8 cellular contexts compared by ENCODE assay signal in genomic region chrX:153926594-153926862, GRCh38. TPM values are rescaled to one million over a fixed set of nuclear protein-coding genes. Genes with fewer than 3 reads are reported as not detected.
DNase-seq lines count a peak whose midpoint lies in the region; ATAC-seq, FAIRE-seq and TF ChIP-seq lines count a peak whose summit lies in the region.

No MANE protein-coding gene starts in this region.

- peak overlapping the region; percentile 97 for H3K27ac Mint-ChIP-seq in activated CD8-positive, alpha-beta memory T cell treated with anti-CD3 and anti-CD28 coated beads, Interleukin-2, amount 10 ng/mL, durations not matched to agents 7 days and 5 days
- peak overlapping the region; percentile 99 for H3K27ac Mint-ChIP-seq in activated CD8-positive, alpha-beta T cell treated with anti-CD3 and anti-CD28 coated beads for 36 hours

- CTCF ChIA-PET in activated CD8-positive, alpha-beta memory T cell treated with anti-CD3 and anti-CD28 coated beads, Interleukin-2, amount 10 ng/mL, durations not matched to agents 7 days and 5 days (lab: Charles Lee), result interaction anchor here (0.8 to 10.2 kb wide), 4 partner anchors 22 to 159 kb away, joined by 3 to 190 read pairs (median 26); partner anchors contain the start of genes HCFC1 and RENBP
- CTCF ChIA-PET in activated CD8-positive, alpha-beta T cell treated with anti-CD3 and anti-CD28 coated beads for 36 hours (lab: Charles Lee), result interaction anchor here (0.7 to 11.9 kb wide), 5 partner anchors 14 to 45 kb away, joined by 3 to 136 read pairs (median 7); partner anchors contain the start of genes HCFC1 and RENBP
- CTCF ChIA-PET in HepG2 (lab: Yijun Ruan, JAX; ENCODE audit: low intra/inter-chr PET ratio, low total read pairs), result no interaction called here

- H3K27me3 ChIP-seq in HepG2 (ENCODE audit: control insufficient read depth in 1 of 2, insufficient read depth in 2 of 2, low read length in 2 of 2) (no peaks in the 10 kb centered on the region; a peak in 1 of 5 replicates), thymus (ENCODE audit: control insufficient read depth, insufficient read depth) (no peaks in the 10 kb centered on the region)

- H3K36me3 Mint-ChIP-seq in activated CD8-positive, alpha-beta memory T cell treated with anti-CD3 and anti-CD28 coated beads, Interleukin-2, amount 10 ng/mL, durations not matched to agents 7 days and 5 days, result peaks cover 28% of the 10 kb centered on the region
- peaks cover 42% of the 10 kb centered on the region for H3K36me3 Mint-ChIP-seq in activated CD8-positive, alpha-beta T cell treated with anti-CD3 and anti-CD28 coated beads for 36 hours (ENCODE audit: low read depth)

- no peak for TF ChIP-seq RAD21 in HepG2 (CRISPR knock-in tag; IDR thresholded peaks at IDR 0.05)

- TF ChIP-seq EP300 in HepG2 (IDR thresholded peaks at IDR 0.05; ENCODE audit: low read depth in 2 of 2, low read length in 2 of 2), result no peak
- no peak for TF ChIP-seq EP300 in HepG2 (CRISPR knock-in tag; IDR thresholded peaks at IDR 0.05; ENCODE audit: borderline replicate concordance)

- H3K27ac ChIP-seq in HepG2 (ENCODE audit: extremely low read length, insufficient read depth, low read length) (peak overlapping the region; percentile 89), thymus (ENCODE audit: low read depth) (peak overlapping the region; percentile 93)

- H3K9me3 Mint-ChIP-seq in activated CD8-positive, alpha-beta memory T cell treated with anti-CD3 and anti-CD28 coated beads, Interleukin-2, amount 10 ng/mL, durations not matched to agents 7 days and 5 days (ENCODE audit: low read depth), result no peaks in the 10 kb centered on the region
- no peaks in the 10 kb centered on the region for H3K9me3 Mint-ChIP-seq in activated CD8-positive, alpha-beta T cell treated with anti-CD3 and anti-CD28 coated beads for 36 hours

- peak overlapping the region; percentile 85 for H3K4me3 Mint-ChIP-seq in activated CD8-positive, alpha-beta memory T cell treated with anti-CD3 and anti-CD28 coated beads, Interleukin-2, amount 10 ng/mL, durations not matched to agents 7 days and 5 days
- H3K4me3 Mint-ChIP-seq in activated CD8-positive, alpha-beta T cell treated with anti-CD3 and anti-CD28 coated beads for 36 hours, result peak overlapping the region; percentile 88

- no peak overlapping the region for H2AFZ ChIP-seq in HepG2 (ENCODE audit: low read length)

- H3K4me1 ChIP-seq in HepG2 (ENCODE audit: insufficient read depth, low read length) (peaks cover 67% of the 10 kb centered on the region), thymus (ENCODE audit: control insufficient read depth, insufficient read depth, low read length) (peaks cover 3% of the 10 kb centered on the region)

- peak; percentile 2 for ATAC-seq in activated CD8-positive, alpha-beta memory T cell treated with anti-CD3 and anti-CD28 coated beads, Interleukin-2, amount 10 ng/mL, durations not matched to agents 7 days and 5 days
- ATAC-seq in activated CD8-positive, alpha-beta T cell treated with anti-CD3 and anti-CD28 coated beads for 36 hours, result peak; percentile 9
- ATAC-seq in HepG2 (no peak), GM18861 (IDR thresholded peaks at IDR 0.05; ENCODE audit: unreplicated experiment) (no peak)

- intact Hi-C loops in activated CD8-positive, alpha-beta T cell treated with anti-CD3 and anti-CD28 coated beads for 36 hours (cut with micrococcal nuclease), result loop anchor here (10.0 kb wide), 1 partner anchor 162 kb away; the partner anchor contains the start of gene PLXNB3
- intact Hi-C loops in HepG2 (cut with micrococcal nuclease; ENCODE audit: unreplicated experiment), result no loop called here

- peak overlapping the region; percentile 30 to 79 (median 76); a peak in 3 of 6 replicates for H3K4me3 ChIP-seq in HepG2 (replicated peaks in 1 of 3; ENCODE audit: insufficient read depth in 1 of 3, low read depth in 2 of 3, low read length in 3 of 3)
- H3K4me3 ChIP-seq in thymus (ENCODE audit: low read length), result peak overlapping the region; percentile 61

- H4K20me1 ChIP-seq in HepG2 (ENCODE audit: insufficient read depth, low read length), result no peaks in the 10 kb centered on the region

- no peak for DNase-seq in activated CD8-positive, alpha-beta memory T cell treated with anti-CD3 and anti-CD28 coated beads, Interleukin-2, amount 10 ng/mL, durations not matched to agents 7 days and 5 days
- no peak for DNase-seq in activated CD8-positive, alpha-beta memory T cell treated with anti-CD3 and anti-CD28 coated beads, Interleukin-2, amount 50 U/mL, for 4 hours
- no peak for DNase-seq in activated CD8-positive, alpha-beta T cell treated with anti-CD3 and anti-CD28 coated beads for 36 hours
- DNase-seq in HepG2 (ENCODE audit: low spot score), result no peak
- DNase-seq in 8988T, result no peak
- no peak for DNase-seq in GM20000 (ENCODE audit: low spot score)

- no peak for FAIRE-seq in HepG2 (lab: Jason Lieb, UNC)

- H3K4me1 Mint-ChIP-seq in activated CD8-positive, alpha-beta memory T cell treated with anti-CD3 and anti-CD28 coated beads, Interleukin-2, amount 10 ng/mL, durations not matched to agents 7 days and 5 days, result peaks cover 41% of the 10 kb centered on the region
- peaks cover 31% of the 10 kb centered on the region for H3K4me1 Mint-ChIP-seq in activated CD8-positive, alpha-beta T cell treated with anti-CD3 and anti-CD28 coated beads for 36 hours (ENCODE audit: low read depth)

- in situ Hi-C loops in HepG2 (cut with HindIII; ENCODE audit: extremely low pct_ligation_motif_present, low pct_unique_long_range_greater_than_20kb), result no loop called here

- no peaks in the 10 kb centered on the region for H3K79me2 ChIP-seq in HepG2 (ENCODE audit: insufficient read depth, low read length)

- H3K9me3 ChIP-seq in HepG2 (ENCODE audit: low read length) (no peaks in the 10 kb centered on the region), thymus (ENCODE audit: control insufficient read depth) (no peaks in the 10 kb centered on the region)

- no peak for TF ChIP-seq POLR2A in HepG2 (IDR thresholded peaks at IDR 0.05; ENCODE audit: insufficient read depth in 1 of 2, low read depth in 2 of 2, low read length in 2 of 2)

- BruUV-seq in HepG2 (replicated peaks; lab: Mats Ljungman, UMichigan), result no TSS peak

- POLR2A ChIA-PET in activated CD8-positive, alpha-beta T cell treated with anti-CD3 and anti-CD28 coated beads for 36 hours (lab: Charles Lee), result interaction anchor here (0.6 to 9.8 kb wide), 12 partner anchors 9 to 165 kb away, joined by 3 to 130 read pairs (median 4); partner anchors contain the start of genes HCFC1, IRAK1, PLXNB3 and RENBP
- POLR2A ChIA-PET in HepG2 (lab: Yijun Ruan, JAX), result interaction anchor here (0.7 to 4.2 kb wide), 8 partner anchors 9 to 300 kb away, joined by 3 to 82 read pairs (median 8); partner anchors contain the start of genes HCFC1, IDH3G, NAA10 and RENBP

- peak overlapping the region; percentile 76 for H3K4me2 ChIP-seq in HepG2 (ENCODE audit: low read depth, low read length)

- peaks cover 1 to 5% of the 10 kb centered on the region in 2 experiments; a peak in 1 of 5 replicates for H3K36me3 ChIP-seq in HepG2 (replicated peaks in 1 of 2; ENCODE audit: control insufficient read depth in 1 of 2, insufficient read depth in 2 of 2, low read length in 2 of 2)
- H3K36me3 ChIP-seq in thymus (ENCODE audit: control insufficient read depth, insufficient read depth), result peaks cover 12% of the 10 kb centered on the region

- no CpG with 5 or more reads among the region's 4 CpGs for WGBS in HepG2 (ENCODE audit: low lambda C conversion rate)
- 1% methylated on average over 4 of the region's 4 CpGs for WGBS in thymus

- H3K9ac ChIP-seq in HepG2 (ENCODE audit: insufficient read depth, low read depth, low read length), result peak overlapping the region; percentile 89; the same call in 1 of the 2 replicates

- no peak for TF ChIP-seq CTCF in activated CD8-positive, alpha-beta T cell treated with anti-CD3 and anti-CD28 coated beads for 36 hours (IDR thresholded peaks at IDR 0.05)
- TF ChIP-seq CTCF in HepG2 (CRISPR knock-in tag; IDR thresholded peaks at IDR 0.05), result no peak
- no peak for TF ChIP-seq CTCF in GM20000 (IDR thresholded peaks at IDR 0.05; ENCODE audit: extremely low read depth, missing control alignments)

- no peaks in the 10 kb centered on the region for H3K27me3 Mint-ChIP-seq in activated CD8-positive, alpha-beta memory T cell treated with anti-CD3 and anti-CD28 coated beads, Interleukin-2, amount 10 ng/mL, durations not matched to agents 7 days and 5 days
- no peaks in the 10 kb centered on the region for H3K27me3 Mint-ChIP-seq in activated CD8-positive, alpha-beta T cell treated with anti-CD3 and anti-CD28 coated beads for 36 hours

RNA-seq across cellular contexts. Expression of gene ARHGAP4, which starts 0.5 kb away (rescaled TPM):
- 100 to 1,000 TPM; 188 to 300 TPM for total RNA-seq in activated CD8-positive, alpha-beta memory T cell treated with anti-CD3 and anti-CD28 coated beads, Interleukin-2, amount 10 ng/mL, durations not matched to agents 7 days and 5 days
- 100 to 1,000 TPM; 128 to 130 TPM for total RNA-seq in activated CD8-positive, alpha-beta T cell treated with anti-CD3 and anti-CD28 coated beads for 36 hours
- total RNA-seq in HepG2 (2016; rRNA removed; fragmentation: Illumina TruSeq; extraction: Trizol), result 0.64 TPM in 1 of 2 replicates, not detected in the other
- not detected in 2 replicates for total RNA-seq in HepG2 (2016; cell fraction: cytosol; rRNA removed; fragmentation: Illumina TruSeq; extraction: Trizol; ENCODE audit: low read depth)
- 0.22 TPM in 1 of 2 replicates, not detected in the other for total RNA-seq in HepG2 (2016; cell fraction: insoluble cytoplasmic fraction; rRNA removed; fragmentation: Illumina TruSeq; extraction: Trizol)
- 0.28 TPM in 1 of 2 replicates, not detected in the other for total RNA-seq in HepG2 (2016; cell fraction: membrane; rRNA removed; fragmentation: Illumina TruSeq; extraction: Trizol)
- 0.41 TPM in 1 of 2 replicates, not detected in the other for total RNA-seq in HepG2 (2016; cell fraction: nucleus; rRNA removed; fragmentation: Illumina TruSeq; extraction: Trizol)
- polyA plus RNA-seq in HepG2 (2011; rRNA removed) (0.57 and 1.1 TPM in 2 replicates), thymus (481 TPM)
- polyA plus RNA-seq in HepG2 (2011; cell fraction: cytosol; rRNA removed), result 0.10 and 0.19 TPM in 2 replicates
- 7.0 and 9.1 TPM in 2 replicates for polyA plus RNA-seq in HepG2 (2011; cell fraction: nucleus; rRNA removed)
- polyA plus RNA-seq in HepG2 (2012), result 0.35 and 0.59 TPM in 2 replicates
- not detected in 2 replicates for polyA plus RNA-seq in HepG2 (2016; cell fraction: cytosol; fragmentation: Illumina TruSeq; extraction: Trizol; ENCODE audit: low read depth)
- not detected in 2 replicates for polyA plus RNA-seq in HepG2 (2016; cell fraction: insoluble cytoplasmic fraction; fragmentation: Illumina TruSeq; extraction: Trizol; ENCODE audit: low read depth)
- polyA plus RNA-seq in HepG2 (2016; cell fraction: membrane; fragmentation: Illumina TruSeq; extraction: Trizol; ENCODE audit: low read depth), result not detected in 2 replicates
- polyA plus RNA-seq in HepG2 (2016; cell fraction: nucleus; fragmentation: Illumina TruSeq; extraction: Trizol; ENCODE audit: insufficient read depth, low read depth), result 0.64 and 1.9 TPM in 2 replicates
- polyA minus RNA-seq in HepG2 (2011; rRNA and poly(A)+ RNA removed; ENCODE audit: low replicate concordance), result 1.6 and 1.8 TPM in 2 replicates
- polyA minus RNA-seq in HepG2 (2011; cell fraction: cytosol; rRNA and poly(A)+ RNA removed), result 1.1 TPM in 1 of 2 replicates, not detected in the other
- 1.2 and 2.8 TPM in 2 replicates for polyA minus RNA-seq in HepG2 (2011; cell fraction: nucleus; rRNA and poly(A)+ RNA removed)

RNA-seq across cellular contexts. Expression of gene NAA10, which starts 8.3 kb away (rescaled TPM):
- total RNA-seq in activated CD8-positive, alpha-beta memory T cell treated with anti-CD3 and anti-CD28 coated beads, Interleukin-2, amount 10 ng/mL, durations not matched to agents 7 days and 5 days, result 100 to 1,000 TPM in 1 of 2 experiments, 10 to 100 TPM in 1; 92.8 to 115 TPM
- total RNA-seq in activated CD8-positive, alpha-beta T cell treated with anti-CD3 and anti-CD28 coated beads for 36 hours, result 100 to 1,000 TPM; 123 to 136 TPM
- 51.1 and 51.7 TPM in 2 replicates for total RNA-seq in HepG2 (2016; rRNA removed; fragmentation: Illumina TruSeq; extraction: Trizol)
- total RNA-seq in HepG2 (2016; cell fraction: cytosol; rRNA removed; fragmentation: Illumina TruSeq; extraction: Trizol; ENCODE audit: low read depth), result 55.8 and 62.5 TPM in 2 replicates
- 47.6 and 50.9 TPM in 2 replicates for total RNA-seq in HepG2 (2016; cell fraction: insoluble cytoplasmic fraction; rRNA removed; fragmentation: Illumina TruSeq; extraction: Trizol)
- 52.1 and 59.2 TPM in 2 replicates for total RNA-seq in HepG2 (2016; cell fraction: membrane; rRNA removed; fragmentation: Illumina TruSeq; extraction: Trizol)
- 27.3 and 30.2 TPM in 2 replicates for total RNA-seq in HepG2 (2016; cell fraction: nucleus; rRNA removed; fragmentation: Illumina TruSeq; extraction: Trizol)
- polyA plus RNA-seq in HepG2 (2011; rRNA removed), result 49.1 and 49.2 TPM in 2 replicates
- 61.9 and 80.7 TPM in 2 replicates for polyA plus RNA-seq in HepG2 (2011; cell fraction: cytosol; rRNA removed)
- 84.9 and 98.2 TPM in 2 replicates for polyA plus RNA-seq in HepG2 (2011; cell fraction: nucleus; rRNA removed)
- 45.4 and 52.3 TPM in 2 replicates for polyA plus RNA-seq in HepG2 (2012)
- polyA plus RNA-seq in HepG2 (2016; cell fraction: cytosol; fragmentation: Illumina TruSeq; extraction: Trizol; ENCODE audit: low read depth), result 168 and 195 TPM in 2 replicates
- 99.2 and 109 TPM in 2 replicates for polyA plus RNA-seq in HepG2 (2016; cell fraction: insoluble cytoplasmic fraction; fragmentation: Illumina TruSeq; extraction: Trizol; ENCODE audit: low read depth)
- 92.8 and 108 TPM in 2 replicates for polyA plus RNA-seq in HepG2 (2016; cell fraction: membrane; fragmentation: Illumina TruSeq; extraction: Trizol; ENCODE audit: low read depth)
- polyA plus RNA-seq in HepG2 (2016; cell fraction: nucleus; fragmentation: Illumina TruSeq; extraction: Trizol; ENCODE audit: insufficient read depth, low read depth), result 92.2 and 97.8 TPM in 2 replicates
- polyA minus RNA-seq in HepG2 (2011; rRNA and poly(A)+ RNA removed; ENCODE audit: low replicate concordance), result 30.3 and 98.8 TPM in 2 replicates
- polyA minus RNA-seq in HepG2 (2011; cell fraction: cytosol; rRNA and poly(A)+ RNA removed), result 14.6 and 17.3 TPM in 2 replicates
- 23.7 and 25.0 TPM in 2 replicates for polyA minus RNA-seq in HepG2 (2011; cell fraction: nucleus; rRNA and poly(A)+ RNA removed)
- polyA plus RNA-seq in thymus, result 94.7 TPM

RNA-seq across cellular contexts. Expression of gene RENBP, which starts 17.9 kb away (rescaled TPM):
- 1 to 10 TPM; 6.8 to 7.5 TPM for total RNA-seq in activated CD8-positive, alpha-beta memory T cell treated with anti-CD3 and anti-CD28 coated beads, Interleukin-2, amount 10 ng/mL, durations not matched to agents 7 days and 5 days
- 10 to 100 TPM; 14.3 to 15.8 TPM for total RNA-seq in activated CD8-positive, alpha-beta T cell treated with anti-CD3 and anti-CD28 coated beads for 36 hours
- 0.77 and 1.4 TPM in 2 replicates for total RNA-seq in HepG2 (2016; rRNA removed; fragmentation: Illumina TruSeq; extraction: Trizol)
- total RNA-seq in HepG2 (2016; cell fraction: cytosol; rRNA removed; fragmentation: Illumina TruSeq; extraction: Trizol; ENCODE audit: low read depth), result not detected in 2 replicates
- total RNA-seq in HepG2 (2016; cell fraction: insoluble cytoplasmic fraction; rRNA removed; fragmentation: Illumina TruSeq; extraction: Trizol), result 0.48 and 1.3 TPM in 2 replicates
- total RNA-seq in HepG2 (2016; cell fraction: membrane; rRNA removed; fragmentation: Illumina TruSeq; extraction: Trizol), result 0.31 and 0.34 TPM in 2 replicates
- 0.78 and 1.4 TPM in 2 replicates for total RNA-seq in HepG2 (2016; cell fraction: nucleus; rRNA removed; fragmentation: Illumina TruSeq; extraction: Trizol)
- polyA plus RNA-seq in HepG2 (2011; rRNA removed) (2.0 and 2.6 TPM in 2 replicates), thymus (18.3 TPM)
- 2.7 and 3.2 TPM in 2 replicates for polyA plus RNA-seq in HepG2 (2011; cell fraction: cytosol; rRNA removed)
- 7.0 and 9.2 TPM in 2 replicates for polyA plus RNA-seq in HepG2 (2011; cell fraction: nucleus; rRNA removed)
- 1.5 and 2.1 TPM in 2 replicates for polyA plus RNA-seq in HepG2 (2012)
- polyA plus RNA-seq in HepG2 (2016; cell fraction: cytosol; fragmentation: Illumina TruSeq; extraction: Trizol; ENCODE audit: low read depth), result 0.29 and 0.48 TPM in 2 replicates
- 0.72 and 1.8 TPM in 2 replicates for polyA plus RNA-seq in HepG2 (2016; cell fraction: insoluble cytoplasmic fraction; fragmentation: Illumina TruSeq; extraction: Trizol; ENCODE audit: low read depth)
- 0.16 and 0.45 TPM in 2 replicates for polyA plus RNA-seq in HepG2 (2016; cell fraction: membrane; fragmentation: Illumina TruSeq; extraction: Trizol; ENCODE audit: low read depth)
- 0.89 and 1.6 TPM in 2 replicates for polyA plus RNA-seq in HepG2 (2016; cell fraction: nucleus; fragmentation: Illumina TruSeq; extraction: Trizol; ENCODE audit: insufficient read depth, low read depth)
- 3.3 TPM in 1 of 2 replicates, not detected in the other for polyA minus RNA-seq in HepG2 (2011; rRNA and poly(A)+ RNA removed; ENCODE audit: low replicate concordance)
- 0.53 and 1.5 TPM in 2 replicates for polyA minus RNA-seq in HepG2 (2011; cell fraction: cytosol; rRNA and poly(A)+ RNA removed)
- 1.6 and 1.7 TPM in 2 replicates for polyA minus RNA-seq in HepG2 (2011; cell fraction: nucleus; rRNA and poly(A)+ RNA removed)

RNA-seq across cellular contexts. Expression of gene AVPR2, which starts 22.1 kb away (rescaled TPM):
- total RNA-seq in activated CD8-positive, alpha-beta memory T cell treated with anti-CD3 and anti-CD28 coated beads, Interleukin-2, amount 10 ng/mL, durations not matched to agents 7 days and 5 days, result not detected
- total RNA-seq in activated CD8-positive, alpha-beta T cell treated with anti-CD3 and anti-CD28 coated beads for 36 hours, result not detected
- not detected in 2 replicates for total RNA-seq in HepG2 (2016; rRNA removed; fragmentation: Illumina TruSeq; extraction: Trizol)
- total RNA-seq in HepG2 (2016; cell fraction: cytosol; rRNA removed; fragmentation: Illumina TruSeq; extraction: Trizol; ENCODE audit: low read depth), result not detected in 2 replicates
- not detected in 2 replicates for total RNA-seq in HepG2 (2016; cell fraction: insoluble cytoplasmic fraction; rRNA removed; fragmentation: Illumina TruSeq; extraction: Trizol)
- total RNA-seq in HepG2 (2016; cell fraction: membrane; rRNA removed; fragmentation: Illumina TruSeq; extraction: Trizol), result not detected in 2 replicates
- total RNA-seq in HepG2 (2016; cell fraction: nucleus; rRNA removed; fragmentation: Illumina TruSeq; extraction: Trizol), result not detected in 2 replicates
- polyA plus RNA-seq in HepG2 (2011; rRNA removed) (not detected in 2 replicates), thymus (1.8 TPM)
- not detected in 2 replicates for polyA plus RNA-seq in HepG2 (2011; cell fraction: cytosol; rRNA removed)
- polyA plus RNA-seq in HepG2 (2011; cell fraction: nucleus; rRNA removed), result not detected in 2 replicates
- not detected in 2 replicates for polyA plus RNA-seq in HepG2 (2012)
- polyA plus RNA-seq in HepG2 (2016; cell fraction: cytosol; fragmentation: Illumina TruSeq; extraction: Trizol; ENCODE audit: low read depth), result not detected in 2 replicates
- not detected in 2 replicates for polyA plus RNA-seq in HepG2 (2016; cell fraction: insoluble cytoplasmic fraction; fragmentation: Illumina TruSeq; extraction: Trizol; ENCODE audit: low read depth)
- polyA plus RNA-seq in HepG2 (2016; cell fraction: membrane; fragmentation: Illumina TruSeq; extraction: Trizol; ENCODE audit: low read depth), result not detected in 2 replicates
- not detected in 2 replicates for polyA plus RNA-seq in HepG2 (2016; cell fraction: nucleus; fragmentation: Illumina TruSeq; extraction: Trizol; ENCODE audit: insufficient read depth, low read depth)
- 0.18 and 0.87 TPM in 2 replicates for polyA minus RNA-seq in HepG2 (2011; rRNA and poly(A)+ RNA removed; ENCODE audit: low replicate concordance)
- not detected in 2 replicates for polyA minus RNA-seq in HepG2 (2011; cell fraction: cytosol; rRNA and poly(A)+ RNA removed)
- not detected in 2 replicates for polyA minus RNA-seq in HepG2 (2011; cell fraction: nucleus; rRNA and poly(A)+ RNA removed)

RNA-seq across cellular contexts. Expression of gene L1CAM, which starts 40.6 kb away (rescaled TPM):
- total RNA-seq in activated CD8-positive, alpha-beta memory T cell treated with anti-CD3 and anti-CD28 coated beads, Interleukin-2, amount 10 ng/mL, durations not matched to agents 7 days and 5 days, result 1 to 10 TPM; 3.6 to 4.9 TPM
- 1 to 10 TPM; 2.1 to 2.2 TPM for total RNA-seq in activated CD8-positive, alpha-beta T cell treated with anti-CD3 and anti-CD28 coated beads for 36 hours
- total RNA-seq in HepG2 (2016; rRNA removed; fragmentation: Illumina TruSeq; extraction: Trizol), result 1.1 and 1.4 TPM in 2 replicates
- 0.18 and 0.30 TPM in 2 replicates for total RNA-seq in HepG2 (2016; cell fraction: cytosol; rRNA removed; fragmentation: Illumina TruSeq; extraction: Trizol; ENCODE audit: low read depth)
- total RNA-seq in HepG2 (2016; cell fraction: insoluble cytoplasmic fraction; rRNA removed; fragmentation: Illumina TruSeq; extraction: Trizol), result 0.74 and 1.1 TPM in 2 replicates
- total RNA-seq in HepG2 (2016; cell fraction: membrane; rRNA removed; fragmentation: Illumina TruSeq; extraction: Trizol), result 0.59 and 0.74 TPM in 2 replicates
- 2.9 and 3.0 TPM in 2 replicates for total RNA-seq in HepG2 (2016; cell fraction: nucleus; rRNA removed; fragmentation: Illumina TruSeq; extraction: Trizol)
- 2.0 and 5.0 TPM in 2 replicates for polyA plus RNA-seq in HepG2 (2011; rRNA removed)
- polyA plus RNA-seq in HepG2 (2011; cell fraction: cytosol; rRNA removed), result 2.5 TPM in 2 replicates
- polyA plus RNA-seq in HepG2 (2011; cell fraction: nucleus; rRNA removed), result 15.9 and 17.0 TPM in 2 replicates
- 1.8 and 5.5 TPM in 2 replicates for polyA plus RNA-seq in HepG2 (2012)
- 0.24 TPM in 2 replicates for polyA plus RNA-seq in HepG2 (2016; cell fraction: cytosol; fragmentation: Illumina TruSeq; extraction: Trizol; ENCODE audit: low read depth)
- polyA plus RNA-seq in HepG2 (2016; cell fraction: insoluble cytoplasmic fraction; fragmentation: Illumina TruSeq; extraction: Trizol; ENCODE audit: low read depth), result 0.83 and 1.4 TPM in 2 replicates
- 0.46 and 0.98 TPM in 2 replicates for polyA plus RNA-seq in HepG2 (2016; cell fraction: membrane; fragmentation: Illumina TruSeq; extraction: Trizol; ENCODE audit: low read depth)
- 6.9 and 8.1 TPM in 2 replicates for polyA plus RNA-seq in HepG2 (2016; cell fraction: nucleus; fragmentation: Illumina TruSeq; extraction: Trizol; ENCODE audit: insufficient read depth, low read depth)
- polyA minus RNA-seq in HepG2 (2011; rRNA and poly(A)+ RNA removed; ENCODE audit: low replicate concordance), result 14.7 and 119 TPM in 2 replicates
- 4.0 and 7.3 TPM in 2 replicates for polyA minus RNA-seq in HepG2 (2011; cell fraction: cytosol; rRNA and poly(A)+ RNA removed)
- 4.6 and 6.8 TPM in 2 replicates for polyA minus RNA-seq in HepG2 (2011; cell fraction: nucleus; rRNA and poly(A)+ RNA removed)
- polyA plus RNA-seq in thymus, result 0.64 TPM

Comparison
In these comparisons a context has a peak if more than half of its experiments do, and no peak if none do; other contexts are left out.
1. ATAC-seq: peak in activated CD8-positive, alpha-beta memory T cell treated with anti-CD3 and anti-CD28 coated beads, Interleukin-2, amount 10 ng/mL, durations not matched to agents 7 days and 5 days (single experiment) and activated CD8-positive, alpha-beta T cell treated with anti-CD3 and anti-CD28 coated beads for 36 hours (single experiment); none in HepG2 (single experiment) and GM18861 (single experiment).
2. RNA of gene ARHGAP4, which starts 0.5 kb away (total RNA-seq): 188 to 300 TPM in activated CD8-positive, alpha-beta memory T cell treated with anti-CD3 and anti-CD28 coated beads, Interleukin-2, amount 10 ng/mL, durations not matched to agents 7 days and 5 days and 128 to 130 TPM in activated CD8-positive, alpha-beta T cell treated with anti-CD3 and anti-CD28 coated beads for 36 hours; 0.22 to 0.64 TPM in HepG2; every median in the first group is over 10 times any median in the second.